ENCODE assay signal across 26 cellular contexts in the genomic region with DNA sequence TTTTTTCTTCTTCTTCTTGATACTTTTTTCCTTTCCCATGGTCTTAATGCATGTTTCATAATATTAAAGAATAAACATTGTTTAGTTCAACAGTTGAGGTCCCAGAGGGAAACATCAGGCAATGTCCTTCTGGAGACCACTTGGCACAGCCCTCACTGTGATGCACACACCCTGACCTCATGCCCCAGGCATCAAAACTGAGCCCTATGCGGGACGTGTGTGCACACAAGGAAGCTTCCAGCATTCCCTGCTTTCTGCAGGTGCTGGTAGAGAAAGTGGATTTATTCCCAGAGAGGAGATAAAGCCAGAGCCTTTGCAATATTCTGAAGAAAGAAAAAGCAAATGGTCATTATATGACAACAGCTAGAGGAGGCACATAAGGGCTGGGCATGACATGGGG. TPM values are rescaled to one million over a fixed set of nuclear protein-coding genes. Genes with fewer than 3 reads are reported as not detected.
"Had no signal": no experiment of that assay in that cellular context is flagged by ENCODE, and none has a peak within 500 bp of the region (broad histone marks: within the 10 kb centered on the region; RNA-seq: fewer than 3 reads in every experiment).

No MANE protein-coding gene starts in this region.

- H3K4me3 ChIP-seq: colonic mucosa, coronary artery, dorsolateral prefrontal cortex, esophagus muscularis mucosa, esophagus squamous epithelium, gastrocnemius medialis, gastroesophageal sphincter, heart left ventricle, heart right ventricle had no signal

- H3K36me3 ChIP-seq: colonic mucosa, esophagus muscularis mucosa, esophagus squamous epithelium, gastrocnemius medialis, gastroesophageal sphincter, heart left ventricle, heart right ventricle had no signal

- H3K9me3 Mint-ChIP-seq: effector memory CD8-positive, alpha-beta T cell had no signal

- H3K27ac Mint-ChIP-seq: dendritic cell treated with granulocyte-macrophage colony-stimulating factor and Interleukin-4, amounts not matched to agents 40 ng/mL and 50 ng/mL, for 4 days; effector memory CD8-positive, alpha-beta T cell; endodermal cell had no signal

- H3K4me3 Mint-ChIP-seq: dendritic cell treated with granulocyte-macrophage colony-stimulating factor and Interleukin-4, amounts not matched to agents 40 ng/mL and 50 ng/mL, for 4 days; effector memory CD8-positive, alpha-beta T cell; endodermal cell had no signal

- H3K27ac ChIP-seq: colonic mucosa, coronary artery, dorsolateral prefrontal cortex, epithelial cell of prostate, esophagus muscularis mucosa, esophagus squamous epithelium, foreskin keratinocyte, gastrocnemius medialis, gastroesophageal sphincter, heart left ventricle, heart right ventricle had no signal

- H3K4me1 Mint-ChIP-seq: endodermal cell had no signal

- DNase-seq: colonic mucosa; cortex of kidney; dermis blood vessel endothelial cell; dorsolateral prefrontal cortex; effector CD4-positive, alpha-beta T cell; effector CD8-positive, alpha-beta T cell; effector memory CD4-positive, alpha-beta T cell; effector memory CD8-positive, alpha-beta T cell; endodermal cell; erythroblast; esophagus squamous epithelium; foreskin fibroblast; foreskin keratinocyte; foreskin melanocyte; gastrocnemius medialis; glutamatergic neuron; head of caudate nucleus; heart left ventricle; heart right ventricle had no signal

- H3K4me1 ChIP-seq: colonic mucosa, esophagus muscularis mucosa, esophagus squamous epithelium, foreskin keratinocyte, gastrocnemius medialis, gastroesophageal sphincter, heart left ventricle had no signal

- H3K9me3 ChIP-seq: colonic mucosa, esophagus muscularis mucosa, esophagus squamous epithelium, gastrocnemius medialis, gastroesophageal sphincter had no signal

- H3K27me3 ChIP-seq: colonic mucosa, foreskin keratinocyte, gastrocnemius medialis had no signal

RNA-seq across cellular contexts. Expression of gene CMKLR1, which starts 16.0 kb away (rescaled TPM):
- total RNA-seq: endodermal cell, endothelial cell of umbilical vein, fibroblast of lung, foreskin keratinocyte had no signal
- polyA plus RNA-seq: foreskin keratinocyte had no signal
